Comparison of ENCODE assay signal across 16 cellular contexts in the genomic region with DNA sequence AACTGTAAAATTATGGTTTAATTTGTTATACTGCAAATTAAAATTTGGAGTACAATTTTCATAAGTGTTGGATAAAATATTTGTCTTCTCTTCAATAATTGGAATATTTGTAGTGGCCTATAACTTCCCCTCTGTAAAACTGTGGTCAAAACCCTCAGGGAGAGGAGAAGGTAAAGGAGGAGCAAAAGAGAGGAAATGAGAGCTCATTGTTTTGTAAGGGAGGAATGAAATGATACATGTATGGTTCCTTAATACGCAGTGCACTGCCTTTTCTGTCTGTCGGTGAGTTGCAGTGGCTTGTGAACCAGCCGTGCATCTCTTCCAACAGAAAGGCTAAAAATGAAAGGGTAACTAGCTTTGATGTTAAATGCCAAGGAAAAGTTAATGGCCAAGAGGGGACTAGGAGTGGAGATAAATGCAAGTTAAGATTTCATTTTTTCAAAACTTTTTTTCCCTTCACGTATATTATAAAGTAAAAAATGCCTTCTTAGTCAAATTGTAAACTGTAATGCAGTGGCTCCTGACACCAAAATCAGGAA. TPM values are rescaled to one million over a fixed set of nuclear protein-coding genes. Genes with fewer than 3 reads are reported as not detected.
DNase-seq lines count a peak whose midpoint lies in the region; ATAC-seq, FAIRE-seq and TF ChIP-seq lines count a peak whose summit lies in the region.
"Had no signal": no experiment of that assay in that cellular context is flagged by ENCODE, and none has a peak within 500 bp of the region (broad histone marks: within the 10 kb centered on the region; RNA-seq: fewer than 3 reads in every experiment).

No MANE protein-coding gene starts in this region.

- no peak for TF ChIP-seq CTCF in GM12878 (IDR thresholded peaks at IDR 0.05 in 2 of 3, conservative IDR thresholded peaks at IDR 0.05 in 1 of 3; ENCODE audit: control insufficient read depth in 2 of 3, extremely low read depth in 1 of 3, insufficient read depth in 1 of 3, low read depth in 3 of 3, low read length in 3 of 3)
- no peak for TF ChIP-seq CTCF in glutamatergic neuron (IDR thresholded peaks at IDR 0.05; ENCODE audit: partially characterized antibody, unreplicated experiment)

- no peak for DNase-seq in T-helper 1 cell
- DNase-seq in GM19239 (ENCODE audit: insufficient read length, low spot score), result no peak
- peak; percentile 23 for DNase-seq in SIG-M5 (lab: John Stamatoyannopoulos, UW)
- no peak for DNase-seq in GM12878 (ENCODE audit: low read depth, low spot score)
- DNase-seq in glutamatergic neuron, result no peak
- DNase-seq: effector memory CD4-positive, alpha-beta T cell; NCI-H2081 treated with DMSO at 0.1 percent for 48 hours; NCI-H526 treated with DMSO at 0.1 percent for 48 hours; psoas muscle; substantia nigra; T1000 had no signal

- no peaks in the 10 kb centered on the region for H4K20me1 ChIP-seq in GM12878 (ENCODE audit: control insufficient read depth, insufficient read depth)

- peak overlapping the region; percentile 74 for H3K4me2 ChIP-seq in GM12878 (ENCODE audit: control insufficient read depth, insufficient read depth)

- no peaks in the 10 kb centered on the region for H3K27me3 Mint-ChIP-seq in T-helper 1 cell treated with Interleukin-12 subunit alpha and Interleukin-12 subunit beta and Interleukin-4 antibody, amounts not matched to agents 30 μg/mL and 1 μg/mL, for 36 hours (ENCODE audit: low read depth)
- H3K27me3 Mint-ChIP-seq in glutamatergic neuron (ENCODE audit: unreplicated experiment), result peaks cover 8% of the 10 kb centered on the region
- H3K27me3 Mint-ChIP-seq: central memory CD8-positive, alpha-beta T cell had no signal

- peak; percentile 72 for FAIRE-seq in GM19239 (lab: Jason Lieb, UNC)
- no peak for FAIRE-seq in GM12878 (lab: Jason Lieb, UNC)

- no peak for TF ChIP-seq POLR2A in GM12878 (IDR thresholded peaks at IDR 0.05; ENCODE audit: low read depth, low read length)

- RAD21 ChIA-PET in GM12878 (lab: Charles Lee; ENCODE audit: unreplicated experiment), result interaction anchor here (0.6 to 1.2 kb wide), 5 partner anchors 12 to 141 kb away, joined by 3 to 4 read pairs (median 3); no protein-coding TSS in a partner anchor

- BruUV-seq in GM12878 (replicated peaks; lab: Mats Ljungman, UMichigan), result no TSS peak

- peak overlapping the region; percentile 8 for H3K27ac Mint-ChIP-seq in T-helper 1 cell treated with Interleukin-12 subunit alpha and Interleukin-12 subunit beta and Interleukin-4 antibody, amounts not matched to agents 30 μg/mL and 1 μg/mL, for 36 hours
- H3K27ac Mint-ChIP-seq in glutamatergic neuron (ENCODE audit: unreplicated experiment), result no peak overlapping the region

- no peaks in the 10 kb centered on the region for H3K9me3 Mint-ChIP-seq in T-helper 1 cell treated with Interleukin-12 subunit alpha and Interleukin-12 subunit beta and Interleukin-4 antibody, amounts not matched to agents 30 μg/mL and 1 μg/mL, for 36 hours
- H3K9me3 Mint-ChIP-seq in glutamatergic neuron (ENCODE audit: unreplicated experiment), result peaks cover 8% of the 10 kb centered on the region
- H3K9me3 Mint-ChIP-seq: central memory CD8-positive, alpha-beta T cell had no signal

- 13% methylated on average over 4 of the region's 4 CpGs for WGBS in GM12878 (ENCODE audit: insufficient coverage, insufficient replicate concordance, low lambda C conversion rate, missing lambda C conversion rate)

- H3K27ac ChIP-seq in GM12878 (ENCODE audit: control insufficient read depth, insufficient read depth), result no peak overlapping the region
- H3K27ac ChIP-seq: 22Rv1, psoas muscle had no signal

- ATAC-seq in GM12878 (peak; percentile 10; the same call in 2 of the 3 replicates), HG03460 (IDR thresholded peaks at IDR 0.05; ENCODE audit: unreplicated experiment) (no peak), SK-N-SH treated with all-trans-retinoic acid at 6 μM for 48 hours (no peak)
- ATAC-seq: psoas muscle had no signal

- no peak for TF ChIP-seq EP300 in GM12878 (IDR thresholded peaks at IDR 0.05; ENCODE audit: borderline replicate concordance in 1 of 2, control insufficient read depth in 1 of 2, low read depth in 2 of 2, low read length in 2 of 2)

- 0 out of 2 replicates have a peak overlapping the region, but pooled peaks have one; percentile 9 for H3K9ac ChIP-seq in GM12878 (ENCODE audit: control insufficient read depth, insufficient read depth, low read length)

- H3K79me2 ChIP-seq in GM12878 (ENCODE audit: control insufficient read depth, insufficient read depth, low read length), result peaks cover 12% of the 10 kb centered on the region

- H3K4me3 Mint-ChIP-seq in T-helper 1 cell treated with Interleukin-12 subunit alpha and Interleukin-12 subunit beta and Interleukin-4 antibody, amounts not matched to agents 30 μg/mL and 1 μg/mL, for 36 hours, result peak overlapping the region; percentile 38
- H3K4me3 Mint-ChIP-seq in glutamatergic neuron (ENCODE audit: unreplicated experiment), result no peak overlapping the region
- H3K4me3 Mint-ChIP-seq: central memory CD8-positive, alpha-beta T cell had no signal

- no peaks in the 10 kb centered on the region for H3K9me3 ChIP-seq in GM12878 (replicated peaks; ENCODE audit: control insufficient read depth, insufficient read depth, low read length)
- H3K9me3 ChIP-seq: psoas muscle had no signal

- POLR2A ChIA-PET in GM12878 (lab: Charles Lee), result interaction anchor here (1.0 to 3.4 kb wide), 4 partner anchors 8 to 25 kb away, joined by 3 to 11 read pairs (median 4); no protein-coding TSS in a partner anchor

- SMC1A ChIA-PET in GM12878 (lab: Charles Lee; ENCODE audit: uncharacterized antibody, unreplicated experiment), result interaction anchor here (0.6 to 4.5 kb wide), 15 partner anchors 10 to 767 kb away, joined by 3 to 28 read pairs (median 4); no protein-coding TSS in a partner anchor

- TF ChIP-seq RAD21 in GM12878 (IDR thresholded peaks at IDR 0.05; ENCODE audit: insufficient read depth, low read depth, low read length), result no peak

- intact Hi-C loops in GM12878 (cut with micrococcal nuclease; ENCODE audit: unreplicated experiment), result no loop called here

- H3K36me3 Mint-ChIP-seq in T-helper 1 cell treated with Interleukin-12 subunit alpha and Interleukin-12 subunit beta and Interleukin-4 antibody, amounts not matched to agents 30 μg/mL and 1 μg/mL, for 36 hours (ENCODE audit: low read depth), result peaks cover 20% of the 10 kb centered on the region
- H3K36me3 Mint-ChIP-seq in glutamatergic neuron (ENCODE audit: unreplicated experiment), result no peaks in the 10 kb centered on the region

- H3K27me3 ChIP-seq in GM12878 (replicated peaks in 1 of 2; ENCODE audit: control insufficient read depth in 2 of 2, insufficient read depth in 2 of 2, low read length in 1 of 2), result no peaks in the 10 kb centered on the region

- peak overlapping the region; percentile 39 for H2AFZ ChIP-seq in GM12878 (ENCODE audit: control insufficient read depth, low read depth, low read length)

- in situ Hi-C loops in GM12878 (cut with MboI), result no loop called here

- H3K4me3 ChIP-seq in GM12878, result no peak overlapping the region
- H3K4me3 ChIP-seq: psoas muscle had no signal

- peaks cover 12% of the 10 kb centered on the region for H3K4me1 ChIP-seq in GM12878 (ENCODE audit: control insufficient read depth, insufficient read depth, low read length)

- H3K4me1 Mint-ChIP-seq in T-helper 1 cell treated with Interleukin-12 subunit alpha and Interleukin-12 subunit beta and Interleukin-4 antibody, amounts not matched to agents 30 μg/mL and 1 μg/mL, for 36 hours (ENCODE audit: low read depth), result peaks cover 43% of the 10 kb centered on the region
- H3K4me1 Mint-ChIP-seq in glutamatergic neuron (ENCODE audit: low read depth, unreplicated experiment), result peaks cover 17% of the 10 kb centered on the region

- H3K36me3 ChIP-seq in GM12878 (ENCODE audit: control insufficient read depth in 2 of 2, insufficient read depth in 2 of 2, low read length in 1 of 2), result no peaks in the 10 kb centered on the region

- CTCF ChIA-PET in GM12878 (lab: Yijun Ruan, JAX), result interaction anchor here (0.8 to 1.7 kb wide), 6 partner anchors 9 to 66 kb away, joined by 3 to 6 read pairs (median 4); no protein-coding TSS in a partner anchor

TF ChIP-seq in SK-N-SH treated with all-trans-retinoic acid at 6 μM for 48 hours, 23 proteins besides CTCF, POLR2A, EP300 and RAD21 (continues in another document):
- no peak for TF ChIP-seq GLIS3 (CRISPR knock-in tag; IDR thresholded peaks at IDR 0.05)

RNA-seq across cellular contexts. Expression of gene LRRC8D, which starts 26.4 kb away (rescaled TPM):
- 27.5 and 28.2 TPM in 2 replicates for total RNA-seq in GM12878 (2013; cell fraction: nucleolus; rRNA removed)
- total RNA-seq in GM12878 (2014; rRNA removed) (18.0 and 24.7 TPM in 2 replicates), GM12878 (2014; rRNA removed; fragmentation: Illumina TruSeq; extraction: Trizol) (25.1 and 27.5 TPM in 2 replicates), GM12878 (2021) (27.9 and 28.8 TPM in 2 replicates), glutamatergic neuron (ENCODE audit: unreplicated experiment) (54.9 TPM)
- polyA plus RNA-seq in GM12878 (2011; ENCODE audit: low read depth), result 7.7 TPM
- polyA plus RNA-seq in GM12878 (2011; rRNA removed) (34.9 and 44.1 TPM in 2 replicates), GM12878 (2014; fragmentation: Illumina TruSeq; extraction: Trizol) (34.1 and 38.1 TPM in 2 replicates), GM12878 (2014; fragmentation: Nextera tagmentation; extraction: Ambion mirVana) (1 to 10 TPM; 5.6 to 6.4 TPM), GM12878 (2014; rRNA removed) (24.9 and 26.1 TPM in 2 replicates), GM12878 (2016; fragmentation: Nextera tagmentation; extraction: Ambion mirVana) (10 to 100 TPM; 18.3 to 28.2 TPM)
- 38.6 and 38.8 TPM in 2 replicates for polyA plus RNA-seq in GM12878 (2011; cell fraction: cytosol; rRNA removed)
- 30.7 and 31.6 TPM in 2 replicates for polyA plus RNA-seq in GM12878 (2011; cell fraction: nucleus; rRNA removed)
- 8.8 and 10.8 TPM in 2 replicates for polyA plus RNA-seq in GM12878 (2012)
- polyA minus RNA-seq in GM12878 (2011; rRNA and poly(A)+ RNA removed), result 39.5 and 64.4 TPM in 2 replicates
- 17.4 and 27.2 TPM in 2 replicates for polyA minus RNA-seq in GM12878 (2011; cell fraction: cytosol; rRNA and poly(A)+ RNA removed)
- 13.1 and 24.6 TPM in 2 replicates for polyA minus RNA-seq in GM12878 (2011; cell fraction: nucleus; rRNA and poly(A)+ RNA removed)
